Comparison of ENCODE assay signal across 26 cellular contexts in genomic region chr12:118727196-118727595, GRCh38.
"Had no signal": no experiment of that assay in that cellular context is flagged by ENCODE, and none has a peak within 500 bp of the region (broad histone marks: within the 10 kb centered on the region; RNA-seq: fewer than 3 reads in every experiment).

No MANE protein-coding gene starts in this region.

- H3K27ac Mint-ChIP-seq: dendritic cell treated with granulocyte-macrophage colony-stimulating factor and Interleukin-4, amounts not matched to agents 40 ng/mL and 50 ng/mL, for 4 days; effector memory CD8-positive, alpha-beta T cell; endodermal cell; memory B cell; naive thymus-derived CD4-positive, alpha-beta T cell had no signal

- H3K27me3 ChIP-seq: colonic mucosa, esophagus squamous epithelium, left lung had no signal

- H3K4me1 ChIP-seq: colonic mucosa, esophagus squamous epithelium, gastrocnemius medialis, heart right ventricle, left lung had no signal

- H3K4me3 Mint-ChIP-seq: dendritic cell treated with granulocyte-macrophage colony-stimulating factor and Interleukin-4, amounts not matched to agents 40 ng/mL and 50 ng/mL, for 4 days; effector memory CD8-positive, alpha-beta T cell; endodermal cell; memory B cell; naive thymus-derived CD4-positive, alpha-beta T cell had no signal

- H3K36me3 ChIP-seq: colonic mucosa, esophagus squamous epithelium, gastrocnemius medialis, heart right ventricle, left lung had no signal

- H3K9me3 ChIP-seq: colonic mucosa, esophagus squamous epithelium, gastrocnemius medialis, left lung had no signal

- DNase-seq: colonic mucosa; cortex of kidney; effector CD8-positive, alpha-beta T cell; effector memory CD8-positive, alpha-beta T cell; endodermal cell; erythroblast; esophagus squamous epithelium; foreskin fibroblast; foreskin melanocyte; gastrocnemius medialis; glutamatergic neuron; head of caudate nucleus; heart right ventricle; hippocampal formation; left cardiac atrium; left lung; left ventricle myocardium superior; mammary epithelial cell; mesendoderm; midbrain; naive thymus-derived CD4-positive, alpha-beta T cell had no signal

- H3K4me1 Mint-ChIP-seq: endodermal cell; memory B cell; naive thymus-derived CD4-positive, alpha-beta T cell had no signal

- ATAC-seq: effector memory CD8-positive, alpha-beta T cell; esophagus mucosa; gastrocnemius medialis; heart right ventricle; left cardiac atrium; left lung; left ventricle myocardium superior; naive thymus-derived CD4-positive, alpha-beta T cell had no signal

- H3K4me3 ChIP-seq: colonic mucosa, esophagus squamous epithelium, gastrocnemius medialis, heart right ventricle, left lung, lung had no signal

- H3K27me3 Mint-ChIP-seq: dendritic cell treated with granulocyte-macrophage colony-stimulating factor and Interleukin-4, amounts not matched to agents 40 ng/mL and 50 ng/mL, for 4 days; memory B cell; naive thymus-derived CD4-positive, alpha-beta T cell had no signal

- H3K36me3 Mint-ChIP-seq: memory B cell; naive thymus-derived CD4-positive, alpha-beta T cell had no signal

- H3K27ac ChIP-seq: colonic mucosa, epithelial cell of prostate, esophagus squamous epithelium, gastrocnemius medialis, heart right ventricle, left lung had no signal

- H3K9me3 Mint-ChIP-seq: dendritic cell treated with granulocyte-macrophage colony-stimulating factor and Interleukin-4, amounts not matched to agents 40 ng/mL and 50 ng/mL, for 4 days had no signal
